28 cellular contexts compared by ENCODE assay signal in the genomic region with DNA sequence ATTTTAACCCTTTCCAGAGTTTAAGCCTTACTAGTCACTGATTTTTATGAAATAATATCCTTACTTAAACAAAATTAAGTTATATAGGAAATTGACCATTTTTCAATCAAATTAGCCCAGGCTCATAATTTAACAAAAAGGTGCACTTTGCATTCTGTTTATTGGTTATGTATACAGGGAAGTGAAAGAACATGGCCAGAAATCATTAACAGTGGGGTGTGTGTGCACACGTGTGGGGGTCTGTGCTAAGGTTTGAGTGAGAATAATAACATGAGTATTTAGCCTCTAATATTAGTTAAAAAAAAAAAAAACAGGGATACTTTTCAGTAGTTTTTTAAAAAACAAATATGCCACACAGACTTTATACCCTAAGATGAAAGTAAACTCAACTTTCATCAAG.
DNase-seq lines count a peak whose midpoint lies in the region; ATAC-seq and TF ChIP-seq lines count a peak whose summit lies in the region.
"Had no signal": no experiment of that assay in that cellular context is flagged by ENCODE, and none has a peak within 500 bp of the region (broad histone marks: within the 10 kb centered on the region; RNA-seq: fewer than 3 reads in every experiment).

No MANE protein-coding gene starts in this region.

- H3K4me3 ChIP-seq in esophagus squamous epithelium = no peak overlapping the region
- H3K4me3 ChIP-seq: gastrocnemius medialis, neural progenitor cell, pancreas, Peyer's patch, tibial nerve had no signal

- no peak overlapping the region for H3K4me3 Mint-ChIP-seq in CD14-positive monocyte
- H3K4me3 Mint-ChIP-seq: activated CD8-positive, alpha-beta T cell treated with anti-CD3 and anti-CD28 coated beads for 36 hours; B cell; neural progenitor cell; T-helper 2 cell treated with Interferon-gamma antibody and Interleukin-4, amounts not matched to agents 5 μg/mL and 100 μg/mL, for 36 hours had no signal

- H3K36me3 ChIP-seq in esophagus squamous epithelium = no peaks in the 10 kb centered on the region
- H3K36me3 ChIP-seq: brain microvascular endothelial cell, gastrocnemius medialis, neural progenitor cell, pancreas, Peyer's patch, tibial nerve had no signal

- no peaks in the 10 kb centered on the region for H3K27me3 ChIP-seq in esophagus squamous epithelium
- H3K27me3 ChIP-seq: brain microvascular endothelial cell, gastrocnemius medialis, neural progenitor cell, Peyer's patch, tibial nerve had no signal

- H3K27ac Mint-ChIP-seq in CD14-positive monocyte = no peak overlapping the region
- H3K27ac Mint-ChIP-seq: activated CD8-positive, alpha-beta T cell treated with anti-CD3 and anti-CD28 coated beads for 36 hours; activated naive CD4-positive, alpha-beta T cell treated with anti-CD3 and anti-CD28 coated beads, Interleukin-2, amount 50 U/mL, for 72 hours; B cell; neural progenitor cell; T-helper 2 cell treated with Interferon-gamma antibody and Interleukin-4, amounts not matched to agents 5 μg/mL and 100 μg/mL, for 36 hours had no signal

- H3K27me3 Mint-ChIP-seq in CD14-positive monocyte (ENCODE audit: low read depth in 3 of 3) = no peaks in the 10 kb centered on the region
- H3K27me3 Mint-ChIP-seq: activated CD8-positive, alpha-beta T cell treated with anti-CD3 and anti-CD28 coated beads for 36 hours; B cell had no signal

- intact Hi-C loops in CD14-positive monocyte (cut with micrococcal nuclease) = no loop called here
- intact Hi-C loops in esophagus squamous epithelium (cut with DNase I) = no loop called here

- no peaks in the 10 kb centered on the region for H3K4me1 Mint-ChIP-seq in CD14-positive monocyte
- H3K4me1 Mint-ChIP-seq: B cell, neural progenitor cell had no signal

- H3K36me3 Mint-ChIP-seq in CD14-positive monocyte = no peaks in the 10 kb centered on the region
- H3K36me3 Mint-ChIP-seq: activated naive CD4-positive, alpha-beta T cell treated with anti-CD3 and anti-CD28 coated beads, Interleukin-2, amount 50 U/mL, for 72 hours; neural progenitor cell had no signal

- 60 to 67% methylated on average over 1 of the region's 1 CpG for WGBS in esophagus squamous epithelium, 2 donors

- no peaks in the 10 kb centered on the region for H3K4me1 ChIP-seq in esophagus squamous epithelium
- H3K4me1 ChIP-seq: gastrocnemius medialis, neural progenitor cell, pancreas, Peyer's patch, tibial nerve had no signal

- H3K9me3 Mint-ChIP-seq in CD14-positive monocyte = peaks cover 0 to 3% (median under 1%) of the 10 kb centered on the region in 7 donors
- H3K9me3 Mint-ChIP-seq: activated CD8-positive, alpha-beta T cell treated with anti-CD3 and anti-CD28 coated beads for 36 hours; activated naive CD4-positive, alpha-beta T cell treated with anti-CD3 and anti-CD28 coated beads, Interleukin-2, amount 50 U/mL, for 72 hours; T-helper 2 cell treated with Interferon-gamma antibody and Interleukin-4, amounts not matched to agents 5 μg/mL and 100 μg/mL, for 36 hours had no signal

- DNase-seq in CD14-positive monocyte (ENCODE audit: low spot score) (no peak), esophagus squamous epithelium (lab: John Stamatoyannopoulos, UW) (no peak), midbrain (lab: John Stamatoyannopoulos, UW) (no peak), NCI-H128 (lab: John Stamatoyannopoulos, UW; ENCODE audit: unreplicated experiment) (no peak)
- DNase-seq: ACHN; activated CD4-positive, alpha-beta T cell treated with anti-CD3 and anti-CD28 coated beads for 1 hour; activated CD8-positive, alpha-beta T cell treated with anti-CD3 and anti-CD28 coated beads for 36 hours; amygdala; brain microvascular endothelial cell; DMS153; gastrocnemius medialis; H7; NCI-H2107; NCI-H345; pancreas; Peyer's patch; SHP77 treated with DMSO at 0.1 percent for 48 hours; stimulated activated CD4-positive, alpha-beta T cell treated with anti-CD3 and anti-CD28 coated beads, Interleukin-15, amount 100 ng/mL, for 24 hours; stimulated activated CD4-positive, alpha-beta T cell treated with anti-CD3 and anti-CD28 coated beads, Interleukin-4, amount 100 ng/mL, for 4 hours had no signal

- H3K9me3 ChIP-seq in esophagus squamous epithelium = no peaks in the 10 kb centered on the region
- H3K9me3 ChIP-seq: gastrocnemius medialis, pancreas, tibial nerve had no signal

- H3K27ac ChIP-seq in esophagus squamous epithelium = no peak overlapping the region
- H3K27ac ChIP-seq: brain microvascular endothelial cell, gastrocnemius medialis, neural progenitor cell, pancreas, Peyer's patch, tibial nerve had no signal

- ATAC-seq in GM18909 (IDR thresholded peaks at IDR 0.05; ENCODE audit: poor library complexity, unreplicated experiment) (peak; percentile 85), GM21423 (IDR thresholded peaks at IDR 0.05; ENCODE audit: unreplicated experiment) (peak; percentile 97), HG02970 (IDR thresholded peaks at IDR 0.05; ENCODE audit: low FRiP score, unreplicated experiment) (peak; percentile 95), HG03460 (IDR thresholded peaks at IDR 0.05; ENCODE audit: unreplicated experiment) (peak; percentile 93)
- ATAC-seq: activated CD8-positive, alpha-beta T cell treated with anti-CD3 and anti-CD28 coated beads for 36 hours; activated naive CD4-positive, alpha-beta T cell treated with anti-CD3 and anti-CD28 coated beads, Interleukin-2, amount 50 U/mL, for 72 hours; gastrocnemius medialis; pancreas had no signal

- TF ChIP-seq POLR2A in esophagus squamous epithelium (IDR thresholded peaks at IDR 0.05) = no peak

- TF ChIP-seq CTCF in CD14-positive monocyte (IDR thresholded peaks at IDR 0.05) (no peak), esophagus squamous epithelium (IDR thresholded peaks at IDR 0.05) (no peak)
